1 cellular context compared by ENCODE assay signal in the genomic region with DNA sequence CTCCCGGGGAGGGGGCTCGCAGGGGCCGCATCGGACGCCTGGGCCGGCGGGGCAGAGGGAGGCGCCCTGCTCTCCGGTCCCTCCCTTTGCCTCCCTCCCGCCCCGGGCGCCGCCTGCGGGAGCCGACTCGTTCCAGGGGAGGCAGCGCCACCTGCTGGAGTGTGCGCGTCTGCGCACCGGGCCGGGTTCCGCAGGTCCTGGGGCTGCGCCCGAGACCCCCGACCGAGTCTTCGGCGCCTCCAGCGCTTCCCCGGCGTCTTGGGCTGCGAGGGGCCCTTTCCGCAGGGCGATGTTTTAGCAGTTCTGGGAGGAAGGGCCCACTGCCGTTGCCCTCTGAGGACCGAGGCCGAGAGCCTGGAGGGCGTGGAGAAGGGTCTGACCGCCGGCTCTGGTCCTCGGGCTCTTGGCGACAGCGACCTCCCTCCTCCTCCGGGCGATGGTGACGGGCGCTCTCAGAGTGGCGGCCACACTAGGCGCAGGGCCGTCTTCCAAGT.
TF ChIP-seq lines count a peak whose summit lies in the region.

No MANE protein-coding gene starts in this region.

TF ChIP-seq in HEK293, 187 proteins besides CTCF, POLR2A, EP300 and RAD21 (continued from another document):
- TF ChIP-seq, protein P1, sequence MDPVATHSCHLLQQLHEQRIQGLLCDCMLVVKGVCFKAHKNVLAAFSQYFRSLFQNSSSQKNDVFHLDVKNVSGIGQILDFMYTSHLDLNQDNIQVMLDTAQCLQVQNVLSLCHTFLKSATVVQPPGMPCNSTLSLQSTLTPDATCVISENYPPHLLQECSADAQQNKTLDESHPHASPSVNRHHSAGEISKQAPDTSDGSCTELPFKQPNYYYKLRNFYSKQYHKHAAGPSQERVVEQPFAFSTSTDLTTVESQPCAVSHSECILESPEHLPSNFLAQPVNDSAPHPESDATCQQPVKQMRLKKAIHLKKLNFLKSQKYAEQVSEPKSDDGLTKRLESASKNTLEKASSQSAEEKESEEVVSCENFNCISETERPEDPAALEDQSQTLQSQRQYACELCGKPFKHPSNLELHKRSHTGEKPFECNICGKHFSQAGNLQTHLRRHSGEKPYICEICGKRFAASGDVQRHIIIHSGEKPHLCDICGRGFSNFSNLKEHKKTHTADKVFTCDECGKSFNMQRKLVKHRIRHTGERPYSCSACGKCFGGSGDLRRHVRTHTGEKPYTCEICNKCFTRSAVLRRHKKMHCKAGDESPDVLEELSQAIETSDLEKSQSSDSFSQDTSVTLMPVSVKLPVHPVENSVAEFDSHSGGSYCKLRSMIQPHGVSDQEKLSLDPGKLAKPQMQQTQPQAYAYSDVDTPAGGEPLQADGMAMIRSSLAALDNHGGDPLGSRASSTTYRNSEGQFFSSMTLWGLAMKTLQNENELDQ (tag by site-specific recombination; IDR thresholded peaks at IDR 0.05; ENCODE audit: low read depth): no peak
- peak; percentile 73 for TF ChIP-seq ZNF423 (tag by site-specific recombination; IDR thresholded peaks at IDR 0.05)
- TF ChIP-seq ZNF114 (tag by site-specific recombination; IDR thresholded peaks at IDR 0.05): no peak
- TF ChIP-seq ZNF10 (tag by site-specific recombination; IDR thresholded peaks at IDR 0.05): no peak
- TF ChIP-seq ZNF830 (tag by site-specific recombination; IDR thresholded peaks at IDR 0.05; ENCODE audit: low read depth): no peak
- TF ChIP-seq ZNF670 (tag by site-specific recombination; IDR thresholded peaks at IDR 0.05; ENCODE audit: low read depth): no peak
- no peak for TF ChIP-seq ZNF548 (tag by site-specific recombination; IDR thresholded peaks at IDR 0.05)
- TF ChIP-seq, protein P2, sequence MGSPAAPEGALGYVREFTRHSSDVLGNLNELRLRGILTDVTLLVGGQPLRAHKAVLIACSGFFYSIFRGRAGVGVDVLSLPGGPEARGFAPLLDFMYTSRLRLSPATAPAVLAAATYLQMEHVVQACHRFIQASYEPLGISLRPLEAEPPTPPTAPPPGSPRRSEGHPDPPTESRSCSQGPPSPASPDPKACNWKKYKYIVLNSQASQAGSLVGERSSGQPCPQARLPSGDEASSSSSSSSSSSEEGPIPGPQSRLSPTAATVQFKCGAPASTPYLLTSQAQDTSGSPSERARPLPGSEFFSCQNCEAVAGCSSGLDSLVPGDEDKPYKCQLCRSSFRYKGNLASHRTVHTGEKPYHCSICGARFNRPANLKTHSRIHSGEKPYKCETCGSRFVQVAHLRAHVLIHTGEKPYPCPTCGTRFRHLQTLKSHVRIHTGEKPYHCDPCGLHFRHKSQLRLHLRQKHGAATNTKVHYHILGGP (tag by site-specific recombination; IDR thresholded peaks at IDR 0.05): no peak
- TF ChIP-seq ZNF660 (tag by site-specific recombination; IDR thresholded peaks at IDR 0.05): no peak; the same call in 1 of the 2 replicates
- TF ChIP-seq ZNF311 (tag by site-specific recombination; IDR thresholded peaks at IDR 0.05; ENCODE audit: borderline replicate concordance): no peak
- TF ChIP-seq ZNF112 (tag by site-specific recombination; IDR thresholded peaks at IDR 0.05): no peak
- TF ChIP-seq ZNF184 (tag by site-specific recombination; IDR thresholded peaks at IDR 0.05): no peak
